8 cellular contexts compared by ENCODE assay signal in genomic region chr11:57458410-57459111, GRCh38. TPM values are rescaled to one million over a fixed set of nuclear protein-coding genes. Genes with fewer than 3 reads are reported as not detected.
DNase-seq lines count a peak whose midpoint lies in the region; ATAC-seq and TF ChIP-seq lines count a peak whose summit lies in the region.

No MANE protein-coding gene starts in this region.

- peak in 1 of 2 donors; percentile 34 for TF ChIP-seq POLR2A in thyroid gland (IDR thresholded peaks at IDR 0.05)

- H3K36me3 ChIP-seq in thyroid gland: no peaks in the 10 kb centered on the region

- H3K4me3 ChIP-seq in epithelial cell of esophagus (ENCODE audit: low read length) (peak overlapping the region; percentile 27), thyroid gland (replicated peaks in 1 of 3) (peak overlapping the region; percentile 4 to 91 (median 7))

- no peaks in the 10 kb centered on the region for H3K9me3 Mint-ChIP-seq in activated CD4-positive, alpha-beta T cell treated with anti-CD3 and anti-CD28 coated beads, Interleukin-2, amount 10 ng/mL, durations not matched to agents 7 days and 5 days
- H3K9me3 Mint-ChIP-seq in naive B cell: no peaks in the 10 kb centered on the region

- peaks cover 39 to 54% of the 10 kb centered on the region in 2 donors for H3K4me1 ChIP-seq in thyroid gland

- peaks cover 33% of the 10 kb centered on the region for H3K4me1 Mint-ChIP-seq in activated CD4-positive, alpha-beta T cell treated with anti-CD3 and anti-CD28 coated beads, Interleukin-2, amount 10 ng/mL, durations not matched to agents 7 days and 5 days
- H3K4me1 Mint-ChIP-seq in naive B cell: peaks cover 27 to 40% (median 33%) of the 10 kb centered on the region in 3 donors

- H3K4me3 Mint-ChIP-seq in activated CD4-positive, alpha-beta T cell treated with anti-CD3 and anti-CD28 coated beads, Interleukin-2, amount 10 ng/mL, durations not matched to agents 7 days and 5 days: peak overlapping the region; percentile 43
- H3K4me3 Mint-ChIP-seq in naive B cell: peak overlapping the region; percentile 85 to 97 (median 90)

- ATAC-seq in naive B cell (ENCODE audit: low read depth in 2 of 2) (peak; percentile 38 to 43), HG02759 (IDR thresholded peaks at IDR 0.05; ENCODE audit: unreplicated experiment) (no peak), GM18873 (IDR thresholded peaks at IDR 0.05; ENCODE audit: low FRiP score, unreplicated experiment) (no peak)

- no peaks in the 10 kb centered on the region for H3K9me3 ChIP-seq in thyroid gland

- TF ChIP-seq CTCF in LNCAP (IDR thresholded peaks at IDR 0.05) (peak; percentile 95), epithelial cell of esophagus (IDR thresholded peaks at IDR 0.05; ENCODE audit: insufficient read depth, low read depth, low read length, missing control alignments) (peak; percentile 72), thyroid gland (IDR thresholded peaks at IDR 0.05) (peak; percentile 73 to 85 (median 82))

- H3K27ac ChIP-seq in thyroid gland: peak overlapping the region in 2 of 3 donors; percentile 16 to 53

- H3K27ac Mint-ChIP-seq in activated CD4-positive, alpha-beta T cell treated with anti-CD3 and anti-CD28 coated beads, Interleukin-2, amount 10 ng/mL, durations not matched to agents 7 days and 5 days: no peak overlapping the region
- H3K27ac Mint-ChIP-seq in naive B cell: peak overlapping the region in 2 of 6 donors; percentile 8 to 83

- H3K27me3 Mint-ChIP-seq in activated CD4-positive, alpha-beta T cell treated with anti-CD3 and anti-CD28 coated beads, Interleukin-2, amount 10 ng/mL, durations not matched to agents 7 days and 5 days: peaks cover 53% of the 10 kb centered on the region
- peaks cover 30 to 59% (median 50%) of the 10 kb centered on the region in 3 donors for H3K27me3 Mint-ChIP-seq in naive B cell

- H3K36me3 Mint-ChIP-seq in activated CD4-positive, alpha-beta T cell treated with anti-CD3 and anti-CD28 coated beads, Interleukin-2, amount 10 ng/mL, durations not matched to agents 7 days and 5 days (ENCODE audit: low read depth): no peaks in the 10 kb centered on the region
- peaks cover 0 to 8% of the 10 kb centered on the region in 2 donors for H3K36me3 Mint-ChIP-seq in naive B cell

- DNase-seq in GM03348 (ENCODE audit: low spot score) (peak; percentile 84), epithelial cell of esophagus (ENCODE audit: low read depth) (no peak), naive B cell (peak; percentile 45), thyroid gland (peak; percentile 66 to 68)
- peak; percentile 38 for DNase-seq in activated CD4-positive, alpha-beta T cell treated with anti-CD3 and anti-CD28 coated beads, Interleukin-2, amount 10 ng/mL, durations not matched to agents 7 days and 5 days

- WGBS in thyroid gland, 2 donors: 0% methylated on average over 21 of the region's 41 CpGs

- POLR2A ChIA-PET in activated CD4-positive, alpha-beta T cell treated with anti-CD3 and anti-CD28 coated beads, Interleukin-2, amount 10 ng/mL, durations not matched to agents 7 days and 5 days (lab: Charles Lee): no interaction called here

- H3K27me3 ChIP-seq in thyroid gland: no peaks in the 10 kb centered on the region

- CTCF ChIA-PET in activated CD4-positive, alpha-beta T cell treated with anti-CD3 and anti-CD28 coated beads, Interleukin-2, amount 10 ng/mL, durations not matched to agents 7 days and 5 days (lab: Charles Lee): interaction anchor here (0.6 to 3.9 kb wide), 24 partner anchors 13 to 140 kb away, joined by 3 to 30 read pairs (median 4); partner anchors contain the start of gene UBE2L6

- intact Hi-C loops in thyroid gland (cut with DNase I): loop anchor here (10.0 kb wide), 1 partner anchor 66 kb away; no protein-coding TSS in a partner anchor

RNA-seq across cellular contexts. Expression of gene RTN4RL2, which starts 1.8 kb away (rescaled TPM):
- under 1 TPM in 1 of 2 experiments, not detected in 1; 0.35 TPM for total RNA-seq in activated CD4-positive, alpha-beta T cell treated with anti-CD3 and anti-CD28 coated beads, Interleukin-2, amount 10 ng/mL, durations not matched to agents 7 days and 5 days
- under 1 TPM in 1 of 6 donors, not detected in 5; 0.12 TPM for polyA plus RNA-seq in naive B cell (ENCODE audit: low read depth in 6 of 6)
- total RNA-seq in thyroid gland: 10 to 100 TPM; 11.2 to 27.6 (median 17.1) TPM

RNA-seq across cellular contexts. Expression of gene SLC43A3, which starts 31.6 kb away (rescaled TPM):
- total RNA-seq in activated CD4-positive, alpha-beta T cell treated with anti-CD3 and anti-CD28 coated beads, Interleukin-2, amount 10 ng/mL, durations not matched to agents 7 days and 5 days: 100 to 1,000 TPM in 1 of 2 experiments, 10 to 100 TPM in 1; 98.2 to 104 TPM
- 10 to 100 TPM; 14.5 to 20.8 (median 17.5) TPM for polyA plus RNA-seq in naive B cell (ENCODE audit: low read depth in 6 of 6)
- total RNA-seq in thyroid gland: 100 to 1,000 TPM; 124 to 321 (median 218) TPM

RNA-seq across cellular contexts. Expression of gene SLC43A1, which starts 56.9 kb away (rescaled TPM):
- 10 to 100 TPM; 22.9 to 23.4 TPM for total RNA-seq in activated CD4-positive, alpha-beta T cell treated with anti-CD3 and anti-CD28 coated beads, Interleukin-2, amount 10 ng/mL, durations not matched to agents 7 days and 5 days
- polyA plus RNA-seq in naive B cell (ENCODE audit: low read depth in 6 of 6): 10 to 100 TPM in 1 of 6 donors, 1 to 10 TPM in 5; 3.2 to 10.9 (median 4.6) TPM
- total RNA-seq in thyroid gland: 10 to 100 TPM; 20.3 to 64.1 (median 28.8) TPM

Comparison
In these comparisons a context has a peak if more than half of its experiments do, and no peak if none do; other contexts are left out.
1. ATAC-seq: peak in naive B cell (2 of 2); none in HG02759 (single experiment) and GM18873 (single experiment).
2. RNA of gene RTN4RL2, which starts 1.8 kb away (total RNA-seq): 11.2 to 27.6 TPM in thyroid gland; 0.35 TPM in activated CD4-positive, alpha-beta T cell treated with anti-CD3 and anti-CD28 coated beads, Interleukin-2, amount 10 ng/mL, durations not matched to agents 7 days and 5 days; every median in the first group is over 4 times any median in the second.
3. Peak in every context shown above with its lines, with median percentiles within 50 percentile points of each other: CTCF ChIP-seq.